10 cellular contexts compared by ENCODE assay signal in genomic region chr20:37986873-37987601, GRCh38. TPM values are rescaled to one million over a fixed set of nuclear protein-coding genes. Genes with fewer than 3 reads are reported as not detected.
DNase-seq lines count a peak whose midpoint lies in the region; ATAC-seq and TF ChIP-seq lines count a peak whose summit lies in the region.
"Had no signal": no experiment of that assay in that cellular context is flagged by ENCODE, and none has a peak within 500 bp of the region (broad histone marks: within the 10 kb centered on the region; RNA-seq: fewer than 3 reads in every experiment).

No MANE protein-coding gene starts in this region.

- H2AK5ac ChIP-seq in mesendoderm (ENCODE audit: low read length), result no peak overlapping the region

- H3K4me3 ChIP-seq in A673 (ENCODE audit: low read depth, low read length, poor library complexity, severe bottlenecking), result no peak overlapping the region
- no peak overlapping the region for H3K4me3 ChIP-seq in endodermal cell (ENCODE audit: low read length)
- no peak overlapping the region for H3K4me3 ChIP-seq in mesendoderm (ENCODE audit: low read length)

- H3K36me3 ChIP-seq in A673 (ENCODE audit: insufficient read depth, low read length, poor library complexity, severe bottlenecking), result peaks cover 14% of the 10 kb centered on the region
- peaks cover 34% of the 10 kb centered on the region for H3K36me3 ChIP-seq in endodermal cell (ENCODE audit: control insufficient read depth, insufficient read depth, low read length)
- peaks cover 3% of the 10 kb centered on the region for H3K36me3 ChIP-seq in mesendoderm (ENCODE audit: control insufficient read depth, insufficient read depth, low read length)

- no peak overlapping the region for H3K4ac ChIP-seq in mesendoderm (ENCODE audit: low read depth, low read length)

- H3K9me3 Mint-ChIP-seq in endodermal cell, result no peaks in the 10 kb centered on the region
- H3K9me3 Mint-ChIP-seq: CD8-positive, alpha-beta memory T cell had no signal

- H3K27ac ChIP-seq in A673 (ENCODE audit: low read depth, low read length, poor library complexity, severe bottlenecking), result peak overlapping the region; percentile 47
- H3K27ac ChIP-seq in endodermal cell (ENCODE audit: low read depth, low read length), result peak overlapping the region; percentile 46
- H3K27ac ChIP-seq in mesendoderm (ENCODE audit: low read depth, low read length), result no peak overlapping the region

- H3K27ac Mint-ChIP-seq in endodermal cell, result peak overlapping the region; percentile 84

- 83 to 89% methylated on average over 7 to 9 of the region's 9 CpGs for WGBS in endodermal cell (ENCODE audit: insufficient coverage in 1 of 2, insufficient read length in 1 of 2), 2 experiments
- WGBS in mesendoderm (ENCODE audit: extremely low coverage, insufficient coverage, low lambda C conversion rate), result no CpG with 5 or more reads among the region's 9 CpGs

- no peak overlapping the region for H3K4me3 Mint-ChIP-seq in endodermal cell

- DNase-seq in A673 (ENCODE audit: low spot score), result no peak
- peak; percentile 63 for DNase-seq in LoVo (ENCODE audit: low spot score)
- no peak for DNase-seq in endodermal cell
- DNase-seq in mesendoderm, result peak; percentile 41
- no peak for DNase-seq in T-helper 2 cell
- DNase-seq: activated effector memory CD4-positive, alpha-beta T cell treated with anti-CD3 and anti-CD28 coated beads, Interleukin-2, amount 50 U/mL, for 16 hours; CD8-positive, alpha-beta memory T cell had no signal

- no peak overlapping the region for H4K5ac ChIP-seq in mesendoderm (ENCODE audit: low read length)

- H3K4me1 ChIP-seq in A673 (ENCODE audit: insufficient read depth, low read length, poor library complexity, severe bottlenecking) (peaks cover 29% of the 10 kb centered on the region), endodermal cell (ENCODE audit: control insufficient read depth, insufficient read depth, low read length) (peaks cover 16% of the 10 kb centered on the region), mesendoderm (ENCODE audit: control insufficient read depth, low read depth, low read length) (no peaks in the 10 kb centered on the region)

- CTCF ChIA-PET in A673 (lab: Charles Lee), result no interaction called here

- no peaks in the 10 kb centered on the region for H3K9me3 ChIP-seq in A673 (ENCODE audit: low read depth, low read length, poor library complexity, severe bottlenecking)
- H3K9me3 ChIP-seq in endodermal cell (ENCODE audit: control insufficient read depth, low read length), result no peaks in the 10 kb centered on the region

- peaks cover 27% of the 10 kb centered on the region for H3K36me3 Mint-ChIP-seq in endodermal cell (ENCODE audit: low read depth)

- H3K27me3 Mint-ChIP-seq in endodermal cell (ENCODE audit: insufficient read depth), result no peaks in the 10 kb centered on the region
- H3K27me3 Mint-ChIP-seq: CD8-positive, alpha-beta memory T cell had no signal

- TF ChIP-seq CTCF in A673 (conservative IDR thresholded peaks at IDR 0.05; ENCODE audit: low read depth, low read length), result no peak
- no peak for TF ChIP-seq CTCF in endodermal cell (conservative IDR thresholded peaks at IDR 0.05)

- BruUV-seq in A673 (replicated peaks; lab: Mats Ljungman, UMichigan), result no TSS peak

- no peak overlapping the region for H2BK5ac ChIP-seq in mesendoderm (ENCODE audit: low read length)

- no peak overlapping the region for H2BK120ac ChIP-seq in mesendoderm (ENCODE audit: low read depth, low read length)

- H3K56ac ChIP-seq in mesendoderm (ENCODE audit: low read length), result no peak overlapping the region

- H3K23ac ChIP-seq in mesendoderm (ENCODE audit: low read length), result no peak overlapping the region

- H3K9ac ChIP-seq in endodermal cell (ENCODE audit: extremely low read depth, low read length, poor library complexity, severe bottlenecking) (peak overlapping the region; percentile 29), mesendoderm (ENCODE audit: low read length) (no peak overlapping the region)

- peaks cover 32% of the 10 kb centered on the region for H3K4me1 Mint-ChIP-seq in endodermal cell

- no peak overlapping the region for H4K8ac ChIP-seq in mesendoderm (ENCODE audit: low read depth, low read length)

- H3K27me3 ChIP-seq in A673 (replicated peaks; ENCODE audit: insufficient read depth, low read depth, low read length, poor library complexity) (no peaks in the 10 kb centered on the region), endodermal cell (ENCODE audit: control insufficient read depth, insufficient read depth, low read length, poor library complexity, severe bottlenecking) (no peaks in the 10 kb centered on the region), mesendoderm (ENCODE audit: insufficient read depth, low read length, poor library complexity) (no peaks in the 10 kb centered on the region)

- ATAC-seq in GM18907 (IDR thresholded peaks at IDR 0.05; ENCODE audit: unreplicated experiment) (no peak), GM21381 (IDR thresholded peaks at IDR 0.05; ENCODE audit: unreplicated experiment) (no peak), HG03469 (IDR thresholded peaks at IDR 0.05; ENCODE audit: unreplicated experiment) (no peak)

- intact Hi-C loops in A673 (cut with micrococcal nuclease; ENCODE audit: unreplicated experiment), result no loop called here

- no peak overlapping the region for H3K4me2 ChIP-seq in mesendoderm (ENCODE audit: low read length)

- H3K18ac ChIP-seq in mesendoderm (ENCODE audit: low read length), result no peak overlapping the region

- POLR2A ChIA-PET in A673 (lab: Charles Lee; ENCODE audit: low non-redundant PET), result no interaction called here

- H2BK15ac ChIP-seq in mesendoderm (replicated peaks; ENCODE audit: low read depth), result no peak overlapping the region

- H3K79me2 ChIP-seq in mesendoderm (ENCODE audit: control insufficient read depth, insufficient read depth, low read length), result no peaks in the 10 kb centered on the region

- H3K79me1 ChIP-seq in mesendoderm (ENCODE audit: low read length), result no peaks in the 10 kb centered on the region

RNA-seq across cellular contexts. Expression of gene TTI1, which starts 46.2 kb away (rescaled TPM):
- 37.3 and 40.3 TPM in 2 replicates for total RNA-seq in A673 (2021)
- 10 to 100 TPM; 37.5 to 56.2 TPM for total RNA-seq in endodermal cell
- polyA plus RNA-seq in endodermal cell (2013, experiment 1 of 2), result 46.2 TPM
- polyA plus RNA-seq in endodermal cell (2013, experiment 2 of 2), result 37.1 TPM
- polyA plus RNA-seq in mesendoderm (2013, experiment 1 of 2), result 24.7 TPM
- 25.3 TPM for polyA plus RNA-seq in mesendoderm (2013, experiment 2 of 2)

RNA-seq across cellular contexts. Expression of gene RPRD1B, which starts 46.5 kb away (rescaled TPM):
- 36.1 and 38.7 TPM in 2 replicates for total RNA-seq in A673 (2021)
- 10 to 100 TPM; 22.1 to 29.6 TPM for total RNA-seq in endodermal cell
- 31.6 TPM for polyA plus RNA-seq in endodermal cell (2013, experiment 1 of 2)
- polyA plus RNA-seq in endodermal cell (2013, experiment 2 of 2), result 27.7 TPM
- 26.3 TPM for polyA plus RNA-seq in mesendoderm (2013, experiment 1 of 2)
- 25.7 TPM for polyA plus RNA-seq in mesendoderm (2013, experiment 2 of 2)

Comparison
In these comparisons a context has a peak if more than half of its experiments do, and no peak if none do; other contexts are left out.
1. DNase-seq: peak in LoVo (single experiment) and mesendoderm (single experiment); none in A673 (single experiment), endodermal cell (single experiment) and T-helper 2 cell (0 of 5).